1 cellular context compared by ENCODE assay signal in the genomic region with DNA sequence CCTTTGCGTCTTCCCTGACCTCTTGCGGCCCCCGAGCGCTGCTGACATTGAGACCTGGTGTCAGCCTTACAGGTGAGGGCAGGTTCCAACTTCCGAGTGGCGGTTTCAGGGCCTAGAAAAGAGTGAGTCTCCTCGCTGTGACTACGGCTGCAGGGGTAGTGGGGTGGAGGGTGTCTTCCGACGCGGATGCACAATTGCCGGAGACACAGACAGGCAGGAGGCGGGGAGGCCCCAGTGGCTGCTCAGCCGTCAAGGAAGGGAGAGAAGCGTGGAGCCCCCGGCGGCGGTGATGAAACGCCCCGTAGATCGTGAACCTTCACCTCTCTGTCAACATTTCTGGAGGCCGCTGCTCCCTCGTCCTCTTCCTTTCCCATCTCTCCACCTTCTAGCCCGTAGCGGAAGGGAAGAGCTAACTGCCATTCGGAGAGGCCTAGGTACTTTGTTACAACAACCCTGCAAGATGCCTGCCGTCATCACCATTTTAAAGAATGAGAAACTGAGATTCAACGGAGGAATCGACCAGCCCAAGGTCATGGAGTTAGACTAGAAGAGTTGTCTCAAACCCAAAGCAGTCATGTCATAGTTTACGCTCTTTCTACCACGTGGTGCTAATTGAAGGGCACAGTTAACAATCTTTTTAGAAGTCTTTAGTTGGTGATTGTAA.
TF ChIP-seq lines count a peak whose summit lies in the region.

No MANE protein-coding gene starts in this region.

TF ChIP-seq in HepG2, 621 proteins besides CTCF, POLR2A, EP300 and RAD21 (continued from another document and continues in another):
- TF ChIP-seq, protein P1, sequence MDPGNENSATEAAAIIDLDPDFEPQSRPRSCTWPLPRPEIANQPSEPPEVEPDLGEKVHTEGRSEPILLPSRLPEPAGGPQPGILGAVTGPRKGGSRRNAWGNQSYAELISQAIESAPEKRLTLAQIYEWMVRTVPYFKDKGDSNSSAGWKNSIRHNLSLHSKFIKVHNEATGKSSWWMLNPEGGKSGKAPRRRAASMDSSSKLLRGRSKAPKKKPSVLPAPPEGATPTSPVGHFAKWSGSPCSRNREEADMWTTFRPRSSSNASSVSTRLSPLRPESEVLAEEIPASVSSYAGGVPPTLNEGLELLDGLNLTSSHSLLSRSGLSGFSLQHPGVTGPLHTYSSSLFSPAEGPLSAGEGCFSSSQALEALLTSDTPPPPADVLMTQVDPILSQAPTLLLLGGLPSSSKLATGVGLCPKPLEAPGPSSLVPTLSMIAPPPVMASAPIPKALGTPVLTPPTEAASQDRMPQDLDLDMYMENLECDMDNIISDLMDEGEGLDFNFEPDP (CRISPR knock-in tag; conservative IDR thresholded peaks at IDR 0.05) = no peak; the same call in 1 of the 2 replicates
- TF ChIP-seq ZMAT5 (CRISPR knock-in tag; IDR thresholded peaks at IDR 0.05; ENCODE audit: borderline replicate concordance, low read depth) = no peak
- peak; percentile 79; the same call in 1 of the 2 replicates for TF ChIP-seq SALL2 (CRISPR knock-in tag; IDR thresholded peaks at IDR 0.05)
- TF ChIP-seq, protein P2, sequence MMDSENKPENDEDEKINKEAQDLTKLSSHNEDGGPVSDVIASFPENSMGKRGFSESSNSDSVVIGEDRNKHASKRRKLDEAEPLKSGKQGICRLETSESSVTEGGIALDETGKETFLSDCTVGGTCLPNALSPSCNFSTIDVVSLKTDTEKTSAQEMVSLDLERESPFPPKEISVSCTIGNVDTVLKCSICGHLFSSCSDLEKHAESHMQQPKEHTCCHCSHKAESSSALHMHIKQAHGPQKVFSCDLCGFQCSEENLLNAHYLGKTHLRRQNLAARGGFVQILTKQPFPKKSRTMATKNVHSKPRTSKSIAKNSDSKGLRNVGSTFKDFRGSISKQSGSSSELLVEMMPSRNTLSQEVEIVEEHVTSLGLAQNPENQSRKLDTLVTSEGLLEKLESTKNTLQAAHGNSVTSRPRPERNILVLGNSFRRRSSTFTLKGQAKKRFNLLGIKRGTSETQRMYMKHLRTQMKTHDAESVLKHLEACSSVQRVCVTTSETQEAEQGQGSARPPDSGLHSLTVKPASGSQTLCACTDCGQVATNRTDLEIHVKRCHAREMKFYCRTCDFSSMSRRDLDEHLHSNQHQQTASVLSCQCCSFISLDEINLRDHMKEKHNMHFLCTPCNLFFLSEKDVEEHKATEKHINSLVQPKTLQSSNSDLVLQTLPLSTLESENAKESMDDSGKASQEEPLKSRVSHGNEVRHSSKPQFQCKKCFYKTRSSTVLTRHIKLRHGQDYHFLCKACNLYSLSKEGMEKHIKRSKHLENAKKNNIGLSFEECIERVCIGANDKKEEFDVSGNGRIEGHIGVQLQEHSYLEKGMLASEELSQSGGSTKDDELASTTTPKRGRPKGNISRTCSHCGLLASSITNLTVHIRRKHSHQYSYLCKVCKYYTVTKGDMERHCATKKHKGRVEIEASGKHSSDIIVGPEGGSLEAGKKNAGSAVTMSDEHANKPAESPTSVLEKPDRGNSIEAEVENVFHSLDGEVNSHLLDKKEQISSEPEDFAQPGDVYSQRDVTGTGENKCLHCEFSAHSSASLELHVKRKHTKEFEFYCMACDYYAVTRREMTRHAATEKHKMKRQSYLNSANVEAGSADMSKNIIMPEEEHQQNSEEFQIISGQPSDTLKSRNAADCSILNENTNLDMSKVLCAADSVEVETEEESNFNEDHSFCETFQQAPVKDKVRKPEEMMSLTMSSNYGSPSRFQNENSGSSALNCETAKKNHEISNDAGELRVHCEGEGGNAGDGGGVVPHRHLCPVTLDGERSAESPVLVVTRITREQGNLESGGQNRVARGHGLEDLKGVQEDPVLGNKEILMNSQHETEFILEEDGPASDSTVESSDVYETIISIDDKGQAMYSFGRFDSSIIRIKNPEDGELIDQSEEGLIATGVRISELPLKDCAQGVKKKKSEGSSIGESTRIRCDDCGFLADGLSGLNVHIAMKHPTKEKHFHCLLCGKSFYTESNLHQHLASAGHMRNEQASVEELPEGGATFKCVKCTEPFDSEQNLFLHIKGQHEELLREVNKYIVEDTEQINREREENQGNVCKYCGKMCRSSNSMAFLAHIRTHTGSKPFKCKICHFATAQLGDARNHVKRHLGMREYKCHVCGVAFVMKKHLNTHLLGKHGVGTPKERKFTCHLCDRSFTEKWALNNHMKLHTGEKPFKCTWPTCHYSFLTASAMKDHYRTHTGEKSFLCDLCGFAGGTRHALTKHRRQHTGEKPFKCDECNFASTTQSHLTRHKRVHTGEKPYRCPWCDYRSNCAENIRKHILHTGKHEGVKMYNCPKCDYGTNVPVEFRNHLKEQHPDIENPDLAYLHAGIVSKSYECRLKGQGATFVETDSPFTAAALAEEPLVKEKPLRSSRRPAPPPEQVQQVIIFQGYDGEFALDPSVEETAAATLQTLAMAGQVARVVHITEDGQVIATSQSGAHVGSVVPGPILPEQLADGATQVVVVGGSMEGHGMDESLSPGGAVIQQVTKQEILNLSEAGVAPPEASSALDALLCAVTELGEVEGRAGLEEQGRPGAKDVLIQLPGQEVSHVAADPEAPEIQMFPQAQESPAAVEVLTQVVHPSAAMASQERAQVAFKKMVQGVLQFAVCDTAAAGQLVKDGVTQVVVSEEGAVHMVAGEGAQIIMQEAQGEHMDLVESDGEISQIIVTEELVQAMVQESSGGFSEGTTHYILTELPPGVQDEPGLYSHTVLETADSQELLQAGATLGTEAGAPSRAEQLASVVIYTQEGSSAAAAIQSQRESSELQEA (CRISPR knock-in tag; IDR thresholded peaks at IDR 0.05; ENCODE audit: not compliant biosample characterization) = peak; percentile 43
- no peak for TF ChIP-seq ZBTB7B (CRISPR knock-in tag; IDR thresholded peaks at IDR 0.05)
- peak; percentile 73; the same call in 1 of the 2 replicates for TF ChIP-seq ZNF547 (CRISPR knock-in tag; IDR thresholded peaks at IDR 0.05)
- TF ChIP-seq ZNF280B (CRISPR knock-in tag; IDR thresholded peaks at IDR 0.05; ENCODE audit: borderline replicate concordance) = peak; percentile 66; the same call in 1 of the 2 replicates
- 0 out of 2 replicates have a peak, but pooled peaks have one; percentile 62 for TF ChIP-seq IRX3 (CRISPR knock-in tag; IDR thresholded peaks at IDR 0.05; ENCODE audit: borderline replicate concordance, low read depth)
- TF ChIP-seq, protein P3, sequence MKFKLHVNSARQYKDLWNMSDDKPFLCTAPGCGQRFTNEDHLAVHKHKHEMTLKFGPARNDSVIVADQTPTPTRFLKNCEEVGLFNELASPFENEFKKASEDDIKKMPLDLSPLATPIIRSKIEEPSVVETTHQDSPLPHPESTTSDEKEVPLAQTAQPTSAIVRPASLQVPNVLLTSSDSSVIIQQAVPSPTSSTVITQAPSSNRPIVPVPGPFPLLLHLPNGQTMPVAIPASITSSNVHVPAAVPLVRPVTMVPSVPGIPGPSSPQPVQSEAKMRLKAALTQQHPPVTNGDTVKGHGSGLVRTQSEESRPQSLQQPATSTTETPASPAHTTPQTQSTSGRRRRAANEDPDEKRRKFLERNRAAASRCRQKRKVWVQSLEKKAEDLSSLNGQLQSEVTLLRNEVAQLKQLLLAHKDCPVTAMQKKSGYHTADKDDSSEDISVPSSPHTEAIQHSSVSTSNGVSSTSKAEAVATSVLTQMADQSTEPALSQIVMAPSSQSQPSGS (CRISPR knock-in tag; IDR thresholded peaks at IDR 0.05) = peak; percentile 41; the same call in 1 of the 2 replicates
- TF ChIP-seq ZNF740 (CRISPR knock-in tag; IDR thresholded peaks at IDR 0.05) = no peak
- TF ChIP-seq SSRP1 (CRISPR knock-in tag; IDR thresholded peaks at IDR 0.05) = 0 out of 2 replicates have a peak, but pooled peaks have one; percentile 17
- no peak; the same call in 1 of the 2 replicates for TF ChIP-seq MYNN (CRISPR knock-in tag; IDR thresholded peaks at IDR 0.05; ENCODE audit: low read depth)
- peak; percentile 89; the same call in 1 of the 2 replicates for TF ChIP-seq ZNF230 (CRISPR knock-in tag; IDR thresholded peaks at IDR 0.05)
- no peak; the same call in 1 of the 2 replicates for TF ChIP-seq ZSCAN5A (CRISPR knock-in tag; IDR thresholded peaks at IDR 0.05; ENCODE audit: borderline replicate concordance)
- TF ChIP-seq RARA (CRISPR knock-in tag; IDR thresholded peaks at IDR 0.05) = peak; percentile 43
- TF ChIP-seq ZNF891 (CRISPR knock-in tag; IDR thresholded peaks at IDR 0.05) = peak; percentile 82; the same call in 1 of the 2 replicates
- TF ChIP-seq ZNF468 (CRISPR knock-in tag; IDR thresholded peaks at IDR 0.05) = peak; percentile 84; the same call in 1 of the 2 replicates
- no peak for TF ChIP-seq ZEB1 (IDR thresholded peaks at IDR 0.05; ENCODE audit: insufficient replicate concordance, low read depth)
- no peak for TF ChIP-seq ZNF367 (CRISPR knock-in tag; IDR thresholded peaks at IDR 0.05; ENCODE audit: borderline replicate concordance)
- peak; percentile 96 for TF ChIP-seq MEIS1 (CRISPR knock-in tag; IDR thresholded peaks at IDR 0.05; ENCODE audit: borderline replicate concordance)
- TF ChIP-seq ATF7-NPFF (CRISPR knock-in tag; IDR thresholded peaks at IDR 0.05; ENCODE audit: low read depth) = no peak
- TF ChIP-seq ZNF839 (CRISPR knock-in tag; IDR thresholded peaks at IDR 0.05; ENCODE audit: borderline replicate concordance) = peak; percentile 65; the same call in 1 of the 2 replicates
- no peak; the same call in 1 of the 2 replicates for TF ChIP-seq NFE2L1 (CRISPR knock-in tag; IDR thresholded peaks at IDR 0.05; ENCODE audit: borderline replicate concordance)
- peak; percentile 50 for TF ChIP-seq TAF15 (IDR thresholded peaks at IDR 0.05; ENCODE audit: low read depth, low read length, poor library complexity, severe bottlenecking)
- TF ChIP-seq ZNF136 (CRISPR knock-in tag; IDR thresholded peaks at IDR 0.05; ENCODE audit: low read depth) = 0 out of 2 replicates have a peak, but pooled peaks have one; percentile 24
- peak; percentile 88 for TF ChIP-seq RXRA (CRISPR knock-in tag; IDR thresholded peaks at IDR 0.05)
- TF ChIP-seq TCF7 (IDR thresholded peaks at IDR 0.05; ENCODE audit: low read depth) = peak; percentile 50
- no peak for TF ChIP-seq MTF2 (CRISPR knock-in tag; IDR thresholded peaks at IDR 0.05; ENCODE audit: borderline replicate concordance)
